ENCODE assay signal across 23 cellular contexts in genomic region chr10:43057831-43058340, GRCh38. TPM values are rescaled to one million over a fixed set of nuclear protein-coding genes. Genes with fewer than 3 reads are reported as not detected.
DNase-seq lines count a peak whose midpoint lies in the region; ATAC-seq, FAIRE-seq and TF ChIP-seq lines count a peak whose summit lies in the region.
"Had no signal": no experiment of that assay in that cellular context is flagged by ENCODE, and none has a peak within 500 bp of the region (broad histone marks: within the 10 kb centered on the region; RNA-seq: fewer than 3 reads in every experiment).

No MANE protein-coding gene starts in this region.

- H3K27me3 Mint-ChIP-seq in CD4-positive, alpha-beta T cell: peaks cover 11% of the 10 kb centered on the region

- ATAC-seq in left ventricle myocardium superior (no peak), left cardiac atrium (no peak), aorta (ENCODE audit: low FRiP score) (no peak)
- ATAC-seq in CD4-positive, alpha-beta T cell (ENCODE audit: poor library complexity): no peak
- ATAC-seq: GM23338, HCT116, PC-3 had no signal

- no peaks in the 10 kb centered on the region for H3K4me1 Mint-ChIP-seq in CD4-positive, alpha-beta T cell (ENCODE audit: low read depth)
- H3K4me1 Mint-ChIP-seq: CD8-positive, alpha-beta memory T cell had no signal

- no peaks in the 10 kb centered on the region for H3K27me3 ChIP-seq in aorta (ENCODE audit: control insufficient read depth in 1 of 2, insufficient read depth in 2 of 2, low read length in 1 of 2)
- no peaks in the 10 kb centered on the region for H3K27me3 ChIP-seq in CD4-positive, alpha-beta T cell (ENCODE audit: control insufficient read depth, insufficient read depth, low read length)

- no peak overlapping the region for H3K27ac Mint-ChIP-seq in CD4-positive, alpha-beta T cell
- H3K27ac Mint-ChIP-seq: GM23338 had no signal

- no peaks in the 10 kb centered on the region for H3K36me3 Mint-ChIP-seq in CD4-positive, alpha-beta T cell (ENCODE audit: low read depth)
- H3K36me3 Mint-ChIP-seq: CD8-positive, alpha-beta memory T cell had no signal

- no peaks in the 10 kb centered on the region for H3K9me3 Mint-ChIP-seq in CD4-positive, alpha-beta T cell
- H3K9me3 Mint-ChIP-seq: CD8-positive, alpha-beta memory T cell; GM23338 had no signal

- WGBS in aorta, 2 donors: 76 to 81% methylated on average over 9 of the region's 9 CpGs

- H3K36me3 ChIP-seq in kidney (ENCODE audit: control insufficient read depth in 1 of 2, insufficient read depth in 2 of 2, low read length in 2 of 2) (no peaks in the 10 kb centered on the region), aorta (ENCODE audit: control insufficient read depth in 1 of 2, insufficient read depth in 2 of 2, low read length in 1 of 2) (no peaks in the 10 kb centered on the region)

- no peak overlapping the region for H3K4me3 ChIP-seq in kidney (ENCODE audit: low read length in 2 of 2)
- H3K4me3 ChIP-seq in aorta (ENCODE audit: low read length in 2 of 2): no peak overlapping the region
- H3K4me3 ChIP-seq: GM23338 had no signal

- POLR2A ChIA-PET in CD4-positive, alpha-beta T cell (lab: Charles Lee): no interaction called here

- FAIRE-seq in kidney (lab: Jason Lieb, UNC): no peak
- FAIRE-seq: D721Med, GM12891, GM19239, HTR-8/SVneo had no signal

- intact Hi-C loops in left ventricle myocardium superior (cut with micrococcal nuclease) (no loop called here), left cardiac atrium (cut with DNase I) (no loop called here), kidney (cut with DNase I) (no loop called here), aorta (cut with DNase I) (no loop called here)
- intact Hi-C loops in CD4-positive, alpha-beta T cell (cut with DNase I, micrococcal nuclease): loop anchor here in 1 of 2 experiments (10.0 kb wide), 1 partner anchor 197 kb away; no protein-coding TSS in a partner anchor

- peak; percentile 45 for DNase-seq in activated effector memory CD4-positive, alpha-beta T cell treated with anti-CD3 and anti-CD28 coated beads, Interleukin-2, amount 50 U/mL, for 16 hours
- no peak for DNase-seq in activated effector memory CD4-positive, alpha-beta T cell treated with Interleukin-2 at 50 U/mL for 16 hours
- DNase-seq in left ventricle myocardium superior: peak; percentile 11
- DNase-seq in left cardiac atrium: no peak
- DNase-seq in kidney: peak; percentile 51
- peak; percentile 16 to 33 for DNase-seq in aorta
- no peak for DNase-seq in CD4-positive, alpha-beta T cell
- no peak for DNase-seq in midbrain (lab: John Stamatoyannopoulos, UW)
- DNase-seq: 8988T, IMR-90, NCI-H1436, NCI-H1930, NCI-H226, NCI-H524 treated with DMSO at 0.1 percent for 48 hours, PC-3, RPMI8226 had no signal

- no peak for TF ChIP-seq CTCF in kidney (IDR thresholded peaks at IDR 0.05; ENCODE audit: borderline replicate concordance, extremely low read depth, insufficient read depth)
- no peak for TF ChIP-seq CTCF in CD4-positive, alpha-beta T cell (IDR thresholded peaks at IDR 0.05)

- no peak overlapping the region for H3K4me3 Mint-ChIP-seq in CD4-positive, alpha-beta T cell
- H3K4me3 Mint-ChIP-seq: CD8-positive, alpha-beta memory T cell; GM23338 had no signal

- H3K27ac ChIP-seq in kidney (ENCODE audit: low read depth in 2 of 2, low read length in 2 of 2) (no peak overlapping the region), aorta (ENCODE audit: low read depth in 1 of 2, low read length in 2 of 2) (no peak overlapping the region)
- no peak overlapping the region for H3K27ac ChIP-seq in CD4-positive, alpha-beta T cell (ENCODE audit: low read depth, low read length)

- H3K4me1 ChIP-seq in kidney (ENCODE audit: control insufficient read depth in 1 of 2, insufficient read depth in 1 of 2, low read depth in 1 of 2, low read length in 2 of 2) (no peaks in the 10 kb centered on the region), aorta (ENCODE audit: control insufficient read depth in 1 of 2, insufficient read depth in 2 of 2, low read length in 2 of 2) (no peaks in the 10 kb centered on the region)

- no peaks in the 10 kb centered on the region for H3K9me3 ChIP-seq in kidney (ENCODE audit: control insufficient read depth in 1 of 2, low read length in 2 of 2)
- no peaks in the 10 kb centered on the region for H3K9me3 ChIP-seq in aorta (ENCODE audit: control insufficient read depth, low read length)
- H3K9me3 ChIP-seq in CD4-positive, alpha-beta T cell (ENCODE audit: control insufficient read depth, low read length): no peaks in the 10 kb centered on the region

- no peak overlapping the region for H3K9ac ChIP-seq in kidney (ENCODE audit: low read length in 2 of 2)

- CTCF ChIA-PET in CD4-positive, alpha-beta T cell (lab: Charles Lee): no interaction called here

RNA-seq across cellular contexts. Expression of gene RET, which starts 19.0 kb away (rescaled TPM):
- 8.4 TPM for total RNA-seq in left ventricle myocardium superior
- total RNA-seq in left cardiac atrium: 1 to 10 TPM in 1 of 2 donors, under 1 TPM in 1; 0.84 to 6.1 TPM
- total RNA-seq in kidney: 3.1 TPM
- polyA plus RNA-seq in kidney (ENCODE audit: insufficient read depth, low read depth, low replicate concordance): 1.1 TPM
- total RNA-seq in aorta: 1 to 10 TPM in 1 of 2 donors, under 1 TPM in 1; 0.29 to 2.5 TPM
- polyA plus RNA-seq in aorta: under 1 TPM in 1 of 2 donors, not detected in 1; 0.25 TPM
- total RNA-seq in CD4-positive, alpha-beta T cell: not detected
- total RNA-seq: PC-3 had no signal

Comparison
In these comparisons a context has a peak if more than half of its experiments do, and no peak if none do; other contexts are left out.
1. DNase-seq: peak in activated effector memory CD4-positive, alpha-beta T cell treated with anti-CD3 and anti-CD28 coated beads, Interleukin-2, amount 50 U/mL, for 16 hours (single experiment), left ventricle myocardium superior (single experiment), kidney (single experiment) and aorta (2 of 2); none in activated effector memory CD4-positive, alpha-beta T cell treated with Interleukin-2 at 50 U/mL for 16 hours (single experiment), left cardiac atrium (single experiment), CD4-positive, alpha-beta T cell (0 of 10) and midbrain (single experiment).